Comparison of ENCODE assay signal across 21 cellular contexts in genomic region chr10:77332256-77332655, GRCh38.
DNase-seq lines count a peak whose midpoint lies in the region; ATAC-seq and TF ChIP-seq lines count a peak whose summit lies in the region.
"Had no signal": no experiment of that assay in that cellular context is flagged by ENCODE, and none has a peak within 500 bp of the region (broad histone marks: within the 10 kb centered on the region; RNA-seq: fewer than 3 reads in every experiment).

No MANE protein-coding gene starts in this region.

- H2BK15ac ChIP-seq in IMR-90 (ENCODE audit: low read depth, low read length), result no peak overlapping the region

- H3K36me3 Mint-ChIP-seq in osteocyte (ENCODE audit: unreplicated experiment), result no peaks in the 10 kb centered on the region
- H3K36me3 Mint-ChIP-seq: activated naive CD8-positive, alpha-beta T cell treated with anti-CD3 and anti-CD28 coated beads, Interleukin-2, amount 10 ng/mL, durations not matched to agents 7 days and 5 days; brain; naive thymus-derived CD8-positive, alpha-beta T cell; WTC11 had no signal

- no peak overlapping the region; the same call in 1 of the 2 replicates for H2AK5ac ChIP-seq in IMR-90 (ENCODE audit: low read depth, low read length)

- in situ Hi-C loops in IMR-90 (cut with MboI; ENCODE audit: low sequenced_read_pairs), result no loop called here

- H3K14ac ChIP-seq in IMR-90 (replicated peaks; ENCODE audit: low read depth, low read length), result no peak overlapping the region

- no peaks in the 10 kb centered on the region for H3K9me3 ChIP-seq in IMR-90 (ENCODE audit: control insufficient read depth, insufficient read depth, low read length)
- H3K9me3 ChIP-seq: colonic mucosa, uterus had no signal

- no peak overlapping the region for H4K91ac ChIP-seq in IMR-90 (ENCODE audit: insufficient read depth, low read depth, low read length)

- H3K23ac ChIP-seq in IMR-90 (ENCODE audit: low read depth, low read length), result no peak overlapping the region

- H4K8ac ChIP-seq in IMR-90 (ENCODE audit: low read depth in 2 of 2, low read length in 2 of 2), result no peak overlapping the region

- 0 out of 4 replicates have a peak, but pooled peaks cover 0 to 6% of the 10 kb centered on the region in 2 experiments for H3K79me1 ChIP-seq in IMR-90 (ENCODE audit: low read depth in 1 of 2, low read length in 2 of 2)

- ATAC-seq in IMR-90 (ENCODE audit: low read depth) (no peak; the same call in 1 of the 2 replicates), left lobe of liver (peak; percentile 6), HG03135 (IDR thresholded peaks at IDR 0.05; ENCODE audit: unreplicated experiment) (no peak), GM18868 (IDR thresholded peaks at IDR 0.05; ENCODE audit: unreplicated experiment) (no peak)
- ATAC-seq: naive thymus-derived CD8-positive, alpha-beta T cell; WTC11 had no signal

- H2AK9ac ChIP-seq in IMR-90 (replicated peaks; ENCODE audit: low read depth, low read length, poor library complexity), result peak overlapping the region; percentile 37

- dilution Hi-C loops in IMR-90 (cut with HindIII; ENCODE audit: low sequenced_read_pairs, unreplicated experiment), result no loop called here

- POLR2A ChIA-PET in IMR-90 (lab: Charles Lee; ENCODE audit: unreplicated experiment), result no interaction called here

- H2BK120ac ChIP-seq in IMR-90 (ENCODE audit: low read depth, low read length), result no peak overlapping the region

- H3K4me2 ChIP-seq in IMR-90 (ENCODE audit: low read depth, low read length), result no peak overlapping the region

- no peak overlapping the region for H3K9ac ChIP-seq in IMR-90 (ENCODE audit: low read depth, low read length)

- no peak for TF ChIP-seq CTCF in IMR-90 (conservative IDR thresholded peaks at IDR 0.05; ENCODE audit: low read depth, low read length)
- TF ChIP-seq CTCF in osteocyte (IDR thresholded peaks at IDR 0.05), result no peak

- peak overlapping the region; percentile 42; the same call in 1 of the 2 replicates for H2BK20ac ChIP-seq in IMR-90 (ENCODE audit: low read depth, low read length)

- H3K27me3 ChIP-seq in IMR-90 (ENCODE audit: control insufficient read depth, insufficient read depth, low read length), result no peaks in the 10 kb centered on the region
- H3K27me3 ChIP-seq: colonic mucosa, uterus had no signal

- peaks cover 8% of the 10 kb centered on the region; the same call in 1 of the 2 replicates for H3K4me1 ChIP-seq in IMR-90 (ENCODE audit: control insufficient read depth, insufficient read depth, low read length)
- H3K4me1 ChIP-seq: colonic mucosa, uterus had no signal

- no peak overlapping the region for H3K27ac Mint-ChIP-seq in osteocyte (ENCODE audit: unreplicated experiment)
- H3K27ac Mint-ChIP-seq: activated naive CD8-positive, alpha-beta T cell treated with anti-CD3 and anti-CD28 coated beads, Interleukin-2, amount 10 ng/mL, durations not matched to agents 7 days and 5 days; memory B cell; WTC11 had no signal

- H2BK5ac ChIP-seq in IMR-90 (ENCODE audit: low read depth, low read length, poor library complexity, severe bottlenecking), result no peak overlapping the region

- H3K4me3 ChIP-seq in IMR-90 (ENCODE audit: insufficient read depth, low read depth, low read length), result no peak overlapping the region
- H3K4me3 ChIP-seq: colonic mucosa, skin epidermis, uterus had no signal

- no peaks in the 10 kb centered on the region for H4K20me1 ChIP-seq in IMR-90 (ENCODE audit: insufficient read depth, low read length)

- peaks cover 1% of the 10 kb centered on the region for H3K4me1 Mint-ChIP-seq in osteocyte (ENCODE audit: unreplicated experiment)
- H3K4me1 Mint-ChIP-seq: activated naive CD8-positive, alpha-beta T cell treated with anti-CD3 and anti-CD28 coated beads, Interleukin-2, amount 10 ng/mL, durations not matched to agents 7 days and 5 days; memory B cell; WTC11 had no signal

- TF ChIP-seq RAD21 in IMR-90 (IDR thresholded peaks at IDR 0.05; ENCODE audit: low read length), result no peak

- no peak overlapping the region for H3K4me3 Mint-ChIP-seq in osteocyte (ENCODE audit: unreplicated experiment)
- H3K4me3 Mint-ChIP-seq: activated naive CD8-positive, alpha-beta T cell treated with anti-CD3 and anti-CD28 coated beads, Interleukin-2, amount 10 ng/mL, durations not matched to agents 7 days and 5 days; brain; memory B cell; naive thymus-derived CD8-positive, alpha-beta T cell; WTC11 had no signal

- H3K56ac ChIP-seq in IMR-90 (ENCODE audit: extremely low read depth, insufficient read depth, low read length), result no peak overlapping the region

- peak; percentile 51 for DNase-seq in COLO668 (lab: John Stamatoyannopoulos, UW; ENCODE audit: unreplicated experiment)
- no peak for DNase-seq in IMR-90
- DNase-seq in NCI-H69 (lab: John Stamatoyannopoulos, UW), result peak; percentile 95
- DNase-seq in left lobe of liver (ENCODE audit: low spot score), result no peak
- no peak for DNase-seq in osteocyte (ENCODE audit: extremely low spot score, unreplicated experiment)
- DNase-seq in NCI-H1048 (lab: John Stamatoyannopoulos, UW), result no peak
- DNase-seq: activated naive CD8-positive, alpha-beta T cell treated with anti-CD3 and anti-CD28 coated beads, Interleukin-2, amount 10 ng/mL, durations not matched to agents 7 days and 5 days; colonic mucosa; HFFc6; hippocampal formation; naive thymus-derived CD8-positive, alpha-beta T cell; Right ventricle myocardium superior; stimulated activated CD4-positive, alpha-beta T cell treated with anti-CD3 and anti-CD28 coated beads, Interleukin-4, amount 100 ng/mL, for 4 hours; T-helper 2 cell; uterus had no signal

- no peak overlapping the region for H2AFZ ChIP-seq in IMR-90 (replicated peaks; ENCODE audit: low read length, poor library complexity)

- H3K27ac ChIP-seq in IMR-90 (ENCODE audit: insufficient read depth, low read length), result no peak overlapping the region
- H3K27ac ChIP-seq: colonic mucosa, skin epidermis, uterus had no signal

- peak overlapping the region; percentile 52; the same call in 1 of the 2 replicates for H3K4ac ChIP-seq in IMR-90 (ENCODE audit: low read depth, low read length)

- peaks cover 6% of the 10 kb centered on the region for H3K9me1 ChIP-seq in IMR-90 (ENCODE audit: insufficient read depth, low read length)

- no peaks in the 10 kb centered on the region for H3K9me3 Mint-ChIP-seq in osteocyte (ENCODE audit: unreplicated experiment)
- H3K9me3 Mint-ChIP-seq: HFFc6; memory B cell; naive thymus-derived CD8-positive, alpha-beta T cell; WTC11 had no signal

- no peak overlapping the region for H3K18ac ChIP-seq in IMR-90 (ENCODE audit: low read depth, low read length)

- intact Hi-C loops in IMR-90 (cut with micrococcal nuclease), result no loop called here

- CTCF ChIA-PET in IMR-90 (lab: Yijun Ruan, JAX), result no interaction called here

- no peaks in the 10 kb centered on the region for H3K36me3 ChIP-seq in IMR-90 (ENCODE audit: control insufficient read depth, insufficient read depth, low read length)
- H3K36me3 ChIP-seq: colonic mucosa, uterus had no signal

- BruUV-seq in IMR-90 (replicated peaks; lab: Mats Ljungman, UMichigan), result no TSS peak

- H3K27me3 Mint-ChIP-seq in osteocyte (ENCODE audit: unreplicated experiment), result no peaks in the 10 kb centered on the region
- H3K27me3 Mint-ChIP-seq: memory B cell; naive thymus-derived CD8-positive, alpha-beta T cell had no signal

- H4K5ac ChIP-seq in IMR-90 (ENCODE audit: low read depth, low read length), result no peak overlapping the region

- no peak for TF ChIP-seq POLR2A in IMR-90 (IDR thresholded peaks at IDR 0.05; ENCODE audit: low read depth, low read length)

TF ChIP-seq in IMR-90, 13 proteins besides CTCF, POLR2A, EP300 and RAD21:
- no peak for TF ChIP-seq BHLHE40 (IDR thresholded peaks at IDR 0.05; ENCODE audit: low read depth, low read length)
- TF ChIP-seq USF2 (IDR thresholded peaks at IDR 0.05; ENCODE audit: low read depth, low read length), result no peak
- TF ChIP-seq MAZ (IDR thresholded peaks at IDR 0.05; ENCODE audit: borderline replicate concordance, low read depth, low read length), result no peak
- TF ChIP-seq NFE2L2 (IDR thresholded peaks at IDR 0.05; ENCODE audit: low read depth, low read length), result no peak
- TF ChIP-seq CEBPB (IDR thresholded peaks at IDR 0.05; ENCODE audit: low read depth, low read length), result no peak
- TF ChIP-seq SMC3 (IDR thresholded peaks at IDR 0.05; ENCODE audit: low read depth, low read length), result no peak
- no peak for TF ChIP-seq CHD1 (IDR thresholded peaks at IDR 0.05; ENCODE audit: low read depth, low read length)
- TF ChIP-seq FOS (IDR thresholded peaks at IDR 0.05; ENCODE audit: low read depth, low read length), result no peak
- TF ChIP-seq ELK1 (IDR thresholded peaks at IDR 0.05; ENCODE audit: borderline replicate concordance, low read depth, low read length), result no peak
- TF ChIP-seq MAFK (IDR thresholded peaks at IDR 0.05; ENCODE audit: low read depth, low read length), result no peak
- TF ChIP-seq RFX5 (IDR thresholded peaks at IDR 0.05; ENCODE audit: low read depth, low read length), result no peak
- TF ChIP-seq MXI1 (IDR thresholded peaks at IDR 0.05; ENCODE audit: borderline replicate concordance, low read depth, low read length), result no peak

Comparison
In these comparisons a context has a peak if more than half of its experiments do, and no peak if none do; other contexts are left out.
1. DNase-seq: peak in COLO668 (single experiment) and NCI-H69 (single experiment); none in IMR-90 (single experiment), left lobe of liver (single experiment), osteocyte (single experiment) and NCI-H1048 (single experiment).